Comparison of ENCODE assay signal across 8 cellular contexts in genomic region chr1:111990878-111991760, GRCh38. TPM values are rescaled to one million over a fixed set of nuclear protein-coding genes. Genes with fewer than 3 reads are reported as not detected.
DNase-seq lines count a peak whose midpoint lies in the region; ATAC-seq, FAIRE-seq and TF ChIP-seq lines count a peak whose summit lies in the region.

No MANE protein-coding gene starts in this region.

- H3K36me3 Mint-ChIP-seq in central memory CD8-positive, alpha-beta T cell (ENCODE audit: insufficient read depth): no peaks in the 10 kb centered on the region

- H3K27ac ChIP-seq in keratinocyte (ENCODE audit: control insufficient read depth, insufficient read depth, low read length): no peak overlapping the region
- peak overlapping the region in 1 of 2 donors; percentile 17 for H3K27ac ChIP-seq in small intestine (ENCODE audit: low read depth in 1 of 2, low read length in 1 of 2)

- peak; percentile 71 for FAIRE-seq in keratinocyte (lab: Jason Lieb, UNC)
- FAIRE-seq in small intestine (lab: Jason Lieb, UNC): no peak
- no peak for FAIRE-seq in RCC 7860 (lab: Jason Lieb, UNC)

- H3K4me1 ChIP-seq in keratinocyte (ENCODE audit: control insufficient read depth, extremely low read depth, insufficient read depth, low read length): peaks cover 13% of the 10 kb centered on the region
- H3K4me1 ChIP-seq in small intestine (ENCODE audit: control insufficient read depth in 2 of 2, insufficient read depth in 1 of 2, low read depth in 1 of 2, low read length in 1 of 2): no peaks in the 10 kb centered on the region

- H4K20me1 ChIP-seq in keratinocyte (ENCODE audit: control insufficient read depth, extremely low read depth, insufficient read depth, low read length): no peaks in the 10 kb centered on the region

- H3K36me3 ChIP-seq in keratinocyte (ENCODE audit: control insufficient read depth in 2 of 2, extremely low read depth in 1 of 2, insufficient read depth in 2 of 2, low read length in 2 of 2): no peaks in the 10 kb centered on the region
- H3K36me3 ChIP-seq in small intestine (ENCODE audit: control insufficient read depth in 2 of 2, insufficient read depth in 2 of 2, low read length in 2 of 2): no peaks in the 10 kb centered on the region

- H3K79me2 ChIP-seq in keratinocyte (ENCODE audit: control insufficient read depth, insufficient read depth, low read length): no peaks in the 10 kb centered on the region

- peak overlapping the region; percentile 99 for H3K4me2 ChIP-seq in keratinocyte (ENCODE audit: control insufficient read depth, extremely low read depth, insufficient read depth, low read depth, low read length)

- peak; percentile 42 for DNase-seq in AG10803 (ENCODE audit: low read depth)
- DNase-seq in HCEC 1CT: peak; percentile 14
- DNase-seq in NCI-H524 (lab: John Stamatoyannopoulos, UW): peak; percentile 55 to 85
- no peak for DNase-seq in central memory CD8-positive, alpha-beta T cell (ENCODE audit: low spot score in 2 of 2)
- DNase-seq in keratinocyte (ENCODE audit: low read depth, low spot score): no peak
- peak; percentile 41 for DNase-seq in small intestine
- DNase-seq in stimulated activated CD8-positive, alpha-beta memory T cell treated with anti-CD3 and anti-CD28 coated beads, Interleukin-4, amount 100 ng/mL, for 48 hours: no peak
- DNase-seq in RCC 7860 (ENCODE audit: low spot score): no peak

- no peaks in the 10 kb centered on the region for H3K9me3 Mint-ChIP-seq in central memory CD8-positive, alpha-beta T cell

- no peaks in the 10 kb centered on the region for H3K9me1 ChIP-seq in keratinocyte (ENCODE audit: control insufficient read depth, extremely low read depth, insufficient read depth, low read length)

- H3K27me3 Mint-ChIP-seq in central memory CD8-positive, alpha-beta T cell: peaks cover 83% of the 10 kb centered on the region

- H3K9ac ChIP-seq in keratinocyte (ENCODE audit: control insufficient read depth, extremely low read depth, insufficient read depth, low read length): peak overlapping the region; percentile 64

- H3K9me3 ChIP-seq in keratinocyte (ENCODE audit: control insufficient read depth, low read depth, low read length): no peaks in the 10 kb centered on the region
- H3K9me3 ChIP-seq in small intestine (ENCODE audit: control insufficient read depth, low read depth): no peaks in the 10 kb centered on the region

- dilution Hi-C loops in keratinocyte (cut with MboI; ENCODE audit: extremely low pct_ligation_motif_present, low sequenced_read_pairs): no loop called here

- peaks cover 6% of the 10 kb centered on the region for H3K4me1 Mint-ChIP-seq in central memory CD8-positive, alpha-beta T cell

- peak overlapping the region; percentile 67 for H3K4me3 Mint-ChIP-seq in central memory CD8-positive, alpha-beta T cell

- WGBS in small intestine, 3 donors: 0 to 5% (median 1%) methylated on average over 34 to 37 of the region's 37 CpGs

- peak overlapping the region; percentile 90 for H2AFZ ChIP-seq in keratinocyte (ENCODE audit: control insufficient read depth, low read length)

- peak overlapping the region; percentile 58 for H3K4me3 ChIP-seq in AG10803 (ENCODE audit: low read length)
- H3K4me3 ChIP-seq in keratinocyte (ENCODE audit: control insufficient read depth in 2 of 3, extremely low read depth in 1 of 3, insufficient read depth in 2 of 3, low read depth in 1 of 3, low read length in 3 of 3): peak overlapping the region; percentile 55 to 83 (median 64)
- H3K4me3 ChIP-seq in small intestine (ENCODE audit: low read depth in 1 of 2, low read length in 2 of 2): peak overlapping the region in 1 of 2 donors; percentile 13

- TF ChIP-seq CTCF in AG10803 (conservative IDR thresholded peaks at IDR 0.05; ENCODE audit: low read length) (peak; percentile 30; the same call in 1 of the 2 replicates), keratinocyte (optimal IDR thresholded peaks at IDR 0.05 in 1 of 3, IDR thresholded peaks at IDR 0.05 in 1 of 3, conservative IDR thresholded peaks at IDR 0.05 in 1 of 3; ENCODE audit: extremely low read depth in 1 of 3, insufficient read depth in 2 of 3, low read length in 3 of 3) (peak; percentile 57 to 80 (median 80))

- H3K27me3 ChIP-seq in keratinocyte (ENCODE audit: control insufficient read depth, extremely low read depth, insufficient read depth, low read length) (peaks cover 27% of the 10 kb centered on the region), small intestine (ENCODE audit: control insufficient read depth in 2 of 2, insufficient read depth in 2 of 2, low read length in 2 of 2) (peaks cover 11 to 12% of the 10 kb centered on the region in 2 donors)

- no peak for ATAC-seq in central memory CD8-positive, alpha-beta T cell (replicated peaks; ENCODE audit: extremely low read depth, poor library complexity, severe bottlenecking)

- H3K27ac Mint-ChIP-seq in central memory CD8-positive, alpha-beta T cell (ENCODE audit: low read depth): no peak overlapping the region

RNA-seq across cellular contexts. Expression of gene KCND3, which starts 1.7 kb away (rescaled TPM):
- polyA plus RNA-seq in keratinocyte (0.21 to 0.73 TPM (median 0.63 TPM) in 3 replicates), small intestine (1 to 10 TPM in 1 of 3 donors, under 1 TPM in 1, not detected in 1; 0.27 to 1.8 TPM)
- polyA plus RNA-seq in keratinocyte (2011; ENCODE audit: low read depth): 0.52 TPM
- 0.56 and 0.61 TPM in 2 replicates for polyA plus RNA-seq in keratinocyte (2011; cell fraction: cytosol; rRNA removed)
- polyA plus RNA-seq in keratinocyte (2011; cell fraction: nucleus; rRNA removed): 0.65 and 0.69 TPM in 2 replicates
- 0.61 and 0.66 TPM in 2 replicates for polyA plus RNA-seq in keratinocyte (2012; ENCODE audit: low replicate concordance)
- 1.3 to 3.7 TPM (median 3.7 TPM) in 3 replicates for polyA minus RNA-seq in keratinocyte
- polyA minus RNA-seq in keratinocyte (2011; cell fraction: cytosol; rRNA and poly(A)+ RNA removed): 1.2 TPM
- polyA minus RNA-seq in keratinocyte (2011; cell fraction: nucleus; rRNA and poly(A)+ RNA removed): 1.6 and 1.9 TPM in 2 replicates

Comparison
In these comparisons a context has a peak if more than half of its experiments do, and no peak if none do; other contexts are left out.
1. DNase-seq: peak in AG10803 (single experiment), HCEC 1CT (single experiment), NCI-H524 (2 of 2) and small intestine (single experiment); none in central memory CD8-positive, alpha-beta T cell (0 of 2), keratinocyte (single experiment), stimulated activated CD8-positive, alpha-beta memory T cell treated with anti-CD3 and anti-CD28 coated beads, Interleukin-4, amount 100 ng/mL, for 48 hours (single experiment) and RCC 7860 (single experiment).